In the genomic region with DNA sequence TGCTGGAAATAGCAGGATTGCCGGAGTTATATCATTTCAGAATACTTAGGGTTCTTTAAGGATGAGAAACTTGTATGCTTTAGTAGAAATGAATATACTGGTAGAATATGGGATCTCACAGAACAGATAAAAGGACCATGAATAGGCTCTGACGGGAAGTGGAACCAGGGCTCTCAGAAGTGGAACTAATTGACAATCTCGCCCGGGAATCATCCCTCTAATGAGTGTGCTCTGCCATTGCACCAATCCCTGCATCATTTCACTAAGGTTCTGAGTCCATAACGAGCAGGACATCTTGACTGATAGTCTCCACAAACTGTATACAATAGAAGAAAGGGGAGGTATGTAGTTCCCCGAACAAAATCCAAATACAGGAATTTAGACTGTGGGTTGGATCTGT, we compare ENCODE assay signal across 32 cellular contexts.
"Had no signal": no experiment of that assay in that cellular context is flagged by ENCODE, and none has a peak within 500 bp of the region (broad histone marks: within the 10 kb centered on the region; RNA-seq: fewer than 3 reads in every experiment).

No MANE protein-coding gene starts in this region.

- H3K4me3 ChIP-seq: coronary artery, dorsolateral prefrontal cortex, gastrocnemius medialis, heart left ventricle had no signal

- H3K36me3 ChIP-seq: brain microvascular endothelial cell, gastrocnemius medialis, heart left ventricle had no signal

- H3K27me3 ChIP-seq: brain microvascular endothelial cell, dorsolateral prefrontal cortex, foreskin keratinocyte, gastrocnemius medialis, heart left ventricle had no signal

- H3K36me3 Mint-ChIP-seq: activated naive CD4-positive, alpha-beta T cell treated with anti-CD3 and anti-CD28 coated beads, Interleukin-2, amount 10 ng/mL, durations not matched to agents 7 days and 5 days; activated naive CD4-positive, alpha-beta T cell treated with anti-CD3 and anti-CD28 coated beads, Interleukin-2, amount 50 U/mL, for 72 hours; activated naive CD8-positive, alpha-beta T cell treated with anti-CD3 and anti-CD28 coated beads, Interleukin-2, amount 10 ng/mL, durations not matched to agents 7 days and 5 days had no signal

- DNase-seq: activated CD4-positive, alpha-beta memory T cell treated with anti-CD3 and anti-CD28 coated beads, Interleukin-2, amount 10 ng/mL, durations not matched to agents 7 days and 5 days; activated CD4-positive, alpha-beta T cell treated with anti-CD3 and anti-CD28 coated beads for 36 hours; activated CD4-positive, alpha-beta T cell treated with anti-CD3 and anti-CD28 coated beads, Interleukin-2, amount 10 ng/mL, durations not matched to agents 24 days and 14 days; activated CD4-positive, alpha-beta T cell treated with anti-CD3 and anti-CD28 coated beads, Interleukin-2, amount 50 U/mL, for 4 hours; activated CD4-positive, CD25-positive, alpha-beta regulatory T cell; activated CD4-positive, CD25-positive, alpha-beta regulatory T cell treated with anti-CD3 and anti-CD28 coated beads, Interleukin-2, amount 50 U/mL, for 72 hours; activated CD8-positive, alpha-beta memory T cell treated with anti-CD3 and anti-CD28 coated beads, Interleukin-2, amount 50 U/mL, for 48 hours; activated gamma-delta T cell; activated naive CD4-positive, alpha-beta T cell; activated naive CD4-positive, alpha-beta T cell treated with anti-CD3 and anti-CD28 coated beads, Interleukin-2, amount 10 ng/mL, durations not matched to agents 7 days and 5 days; activated naive CD8-positive, alpha-beta T cell treated with anti-CD3 and anti-CD28 coated beads, Interleukin-2, amount 10 ng/mL, durations not matched to agents 7 days and 5 days; activated T-cell treated with anti-CD3 and anti-CD28 coated beads for 4 hours; activated T-cell treated with anti-CD3 and anti-CD28 coated beads, Interleukin-2, amount 50 U/mL, for 24 hours; activated T-cell treated with anti-CD3 and anti-CD28 coated beads, Interleukin-2, amount 50 U/mL, for 72 hours; amniotic stem cell; anterior cingulate cortex; brain microvascular endothelial cell; dorsolateral prefrontal cortex; effector memory CD4-positive, alpha-beta T cell; endodermal cell; foreskin keratinocyte; gastrocnemius medialis; glutamatergic neuron; heart left ventricle; T-helper 2 cell had no signal

- H3K4me3 Mint-ChIP-seq: activated CD4-positive, alpha-beta memory T cell treated with anti-CD3 and anti-CD28 coated beads, Interleukin-2, amount 10 ng/mL, durations not matched to agents 7 days and 5 days; activated CD4-positive, alpha-beta T cell treated with anti-CD3 and anti-CD28 coated beads for 36 hours; activated CD4-positive, alpha-beta T cell treated with anti-CD3 and anti-CD28 coated beads, Interleukin-2, amount 10 ng/mL, durations not matched to agents 24 days and 14 days; activated naive CD4-positive, alpha-beta T cell treated with anti-CD3 and anti-CD28 coated beads, Interleukin-2, amount 10 ng/mL, durations not matched to agents 7 days and 5 days; activated naive CD8-positive, alpha-beta T cell treated with anti-CD3 and anti-CD28 coated beads, Interleukin-2, amount 10 ng/mL, durations not matched to agents 7 days and 5 days; activated T-cell treated with anti-CD3 and anti-CD28 coated beads, Interleukin-2, amount 50 U/mL, for 24 hours; activated T-cell treated with anti-CD3 and anti-CD28 coated beads, Interleukin-2, amount 50 U/mL, for 72 hours; central memory CD8-positive, alpha-beta T cell; dendritic cell treated with granulocyte-macrophage colony-stimulating factor and Interleukin-4, amounts not matched to agents 40 ng/mL and 50 ng/mL, for 4 days; endodermal cell had no signal

- H3K27ac Mint-ChIP-seq: activated CD4-positive, alpha-beta memory T cell treated with anti-CD3 and anti-CD28 coated beads, Interleukin-2, amount 10 ng/mL, durations not matched to agents 7 days and 5 days; activated CD4-positive, alpha-beta T cell treated with anti-CD3 and anti-CD28 coated beads for 36 hours; activated CD4-positive, alpha-beta T cell treated with anti-CD3 and anti-CD28 coated beads, Interleukin-2, amount 10 ng/mL, durations not matched to agents 24 days and 14 days; activated naive CD4-positive, alpha-beta T cell treated with anti-CD3 and anti-CD28 coated beads, Interleukin-2, amount 10 ng/mL, durations not matched to agents 7 days and 5 days; activated naive CD4-positive, alpha-beta T cell treated with anti-CD3 and anti-CD28 coated beads, Interleukin-2, amount 50 U/mL, for 72 hours; activated naive CD8-positive, alpha-beta T cell treated with anti-CD3 and anti-CD28 coated beads, Interleukin-2, amount 10 ng/mL, durations not matched to agents 7 days and 5 days; activated T-cell treated with anti-CD3 and anti-CD28 coated beads, Interleukin-2, amount 50 U/mL, for 24 hours; activated T-cell treated with anti-CD3 and anti-CD28 coated beads, Interleukin-2, amount 50 U/mL, for 72 hours; dendritic cell treated with granulocyte-macrophage colony-stimulating factor and Interleukin-4, amounts not matched to agents 40 ng/mL and 50 ng/mL, for 4 days; endodermal cell had no signal

- H3K4me1 Mint-ChIP-seq: activated CD4-positive, alpha-beta memory T cell treated with anti-CD3 and anti-CD28 coated beads, Interleukin-2, amount 10 ng/mL, durations not matched to agents 7 days and 5 days; activated CD4-positive, alpha-beta T cell treated with anti-CD3 and anti-CD28 coated beads for 36 hours; activated CD4-positive, alpha-beta T cell treated with anti-CD3 and anti-CD28 coated beads, Interleukin-2, amount 10 ng/mL, durations not matched to agents 24 days and 14 days; activated naive CD4-positive, alpha-beta T cell treated with anti-CD3 and anti-CD28 coated beads, Interleukin-2, amount 10 ng/mL, durations not matched to agents 7 days and 5 days; activated naive CD8-positive, alpha-beta T cell treated with anti-CD3 and anti-CD28 coated beads, Interleukin-2, amount 10 ng/mL, durations not matched to agents 7 days and 5 days; central memory CD8-positive, alpha-beta T cell; endodermal cell had no signal

- H3K9me3 ChIP-seq: gastrocnemius medialis, heart left ventricle had no signal

- H3K4me1 ChIP-seq: foreskin keratinocyte, heart left ventricle had no signal

- H3K9me3 Mint-ChIP-seq: activated CD4-positive, alpha-beta memory T cell treated with anti-CD3 and anti-CD28 coated beads, Interleukin-2, amount 10 ng/mL, durations not matched to agents 7 days and 5 days; activated CD4-positive, alpha-beta T cell treated with anti-CD3 and anti-CD28 coated beads, Interleukin-2, amount 10 ng/mL, durations not matched to agents 24 days and 14 days; activated naive CD4-positive, alpha-beta T cell treated with anti-CD3 and anti-CD28 coated beads, Interleukin-2, amount 10 ng/mL, durations not matched to agents 7 days and 5 days; activated naive CD4-positive, alpha-beta T cell treated with anti-CD3 and anti-CD28 coated beads, Interleukin-2, amount 50 U/mL, for 72 hours; activated naive CD8-positive, alpha-beta T cell treated with anti-CD3 and anti-CD28 coated beads, Interleukin-2, amount 10 ng/mL, durations not matched to agents 7 days and 5 days; activated T-cell treated with anti-CD3 and anti-CD28 coated beads, Interleukin-2, amount 50 U/mL, for 24 hours; activated T-cell treated with anti-CD3 and anti-CD28 coated beads, Interleukin-2, amount 50 U/mL, for 72 hours; central memory CD8-positive, alpha-beta T cell; dendritic cell treated with granulocyte-macrophage colony-stimulating factor and Interleukin-4, amounts not matched to agents 40 ng/mL and 50 ng/mL, for 4 days; endodermal cell had no signal

- H3K27ac ChIP-seq: brain microvascular endothelial cell, coronary artery, dorsolateral prefrontal cortex, foreskin keratinocyte, heart left ventricle had no signal

- FAIRE-seq: astrocyte, bronchial epithelial cell had no signal

- ATAC-seq: activated CD4-positive, alpha-beta T cell treated with anti-CD3 and anti-CD28 coated beads for 36 hours; activated naive CD4-positive, alpha-beta T cell treated with anti-CD3 and anti-CD28 coated beads, Interleukin-2, amount 50 U/mL, for 72 hours; activated T-cell treated with anti-CD3 and anti-CD28 coated beads, Interleukin-2, amount 50 U/mL, for 72 hours; esophagus mucosa; foreskin keratinocyte; gastrocnemius medialis; heart left ventricle had no signal

- H3K27me3 Mint-ChIP-seq: activated CD4-positive, alpha-beta T cell treated with anti-CD3 and anti-CD28 coated beads for 36 hours; activated naive CD4-positive, alpha-beta T cell treated with anti-CD3 and anti-CD28 coated beads, Interleukin-2, amount 10 ng/mL, durations not matched to agents 7 days and 5 days; dendritic cell treated with granulocyte-macrophage colony-stimulating factor and Interleukin-4, amounts not matched to agents 40 ng/mL and 50 ng/mL, for 4 days had no signal
